Comparison of ENCODE assay signal across 27 cellular contexts in genomic region chr18:45198526-45198925, GRCh38.
"Had no signal": no experiment of that assay in that cellular context is flagged by ENCODE, and none has a peak within 500 bp of the region (broad histone marks: within the 10 kb centered on the region; RNA-seq: fewer than 3 reads in every experiment).

No MANE protein-coding gene starts in this region.

- H3K9ac ChIP-seq: parathyroid adenoma had no signal

- DNase-seq: effector CD4-positive, alpha-beta T cell; endodermal cell; erythroblast; foreskin melanocyte; head of caudate nucleus; kidney; left cardiac atrium; left ventricle myocardium inferior; lower lobe of right lung; occipital lobe; stimulated activated CD4-positive, alpha-beta T cell treated with anti-CD3 and anti-CD28 coated beads, Interleukin-2, amount 100 ng/mL, for 24 hours; stimulated activated CD4-positive, alpha-beta T cell treated with anti-CD3 and anti-CD28 coated beads, Interleukin-4, amount 100 ng/mL, for 4 hours; stimulated activated naive CD4-positive, alpha-beta T cell; stomach; substantia nigra; transverse colon had no signal

- ATAC-seq: left cardiac atrium, lower lobe of right lung, sciatic nerve had no signal

- H3K4me2 ChIP-seq: hepatocyte had no signal

- H3K36me3 ChIP-seq: left ventricle myocardium inferior, lower lobe of right lung, prostate gland, stomach, thoracic aorta, transverse colon had no signal

- H3K27me3 Mint-ChIP-seq: memory B cell had no signal

- FAIRE-seq: endothelial cell of umbilical vein, kidney had no signal

- H3K27ac Mint-ChIP-seq: endodermal cell, mesothelial cell of epicardium, nephron had no signal

- H3K27me3 ChIP-seq: hepatocyte, stomach, transverse colon had no signal

- H3K4me3 ChIP-seq: coronary artery, hepatocyte, left ventricle myocardium inferior, lower lobe of right lung, prostate gland, skin epidermis, stomach, thoracic aorta, transverse colon had no signal

- H3K4me1 ChIP-seq: left ventricle myocardium inferior, lower lobe of right lung, parathyroid adenoma, prostate gland, stomach, transverse colon had no signal

- H2AFZ ChIP-seq: hepatocyte, parathyroid adenoma had no signal

- H3K9me3 Mint-ChIP-seq: endodermal cell, memory B cell had no signal

- H3K4me3 Mint-ChIP-seq: endodermal cell, memory B cell, mesothelial cell of epicardium, nephron had no signal

- H3K27ac ChIP-seq: coronary artery, hepatocyte, left ventricle myocardium inferior, lower lobe of right lung, parathyroid adenoma, prostate gland, skin epidermis, stomach, thoracic aorta, transverse colon had no signal

- H3K79me2 ChIP-seq: hepatocyte, parathyroid adenoma had no signal

- H3K9me3 ChIP-seq: left ventricle myocardium inferior, lower lobe of right lung, prostate gland, stomach, thoracic aorta, transverse colon had no signal

- H3K4me1 Mint-ChIP-seq: endodermal cell, mesothelial cell of epicardium, nephron had no signal

- H3K36me3 Mint-ChIP-seq: mesothelial cell of epicardium had no signal
